ENCODE assay signal across 1 cellular context in genomic region chr10:35412336-35412735, GRCh38.
TF ChIP-seq lines count a peak whose summit lies in the region.

No MANE protein-coding gene starts in this region.

TF ChIP-seq in GM23338, 12 proteins besides CTCF, POLR2A, EP300 and RAD21 (continued from another document):
- TF ChIP-seq ZNF462 (CRISPR knock-in tag; IDR thresholded peaks at IDR 0.05) (no peak), POLR2AphosphoS5 (IDR thresholded peaks at IDR 0.05; ENCODE audit: low read depth) (no peak), REST (IDR thresholded peaks at IDR 0.05; ENCODE audit: unreplicated experiment) (no peak)
